Comparison of ENCODE assay signal across 25 cellular contexts in the genomic region with DNA sequence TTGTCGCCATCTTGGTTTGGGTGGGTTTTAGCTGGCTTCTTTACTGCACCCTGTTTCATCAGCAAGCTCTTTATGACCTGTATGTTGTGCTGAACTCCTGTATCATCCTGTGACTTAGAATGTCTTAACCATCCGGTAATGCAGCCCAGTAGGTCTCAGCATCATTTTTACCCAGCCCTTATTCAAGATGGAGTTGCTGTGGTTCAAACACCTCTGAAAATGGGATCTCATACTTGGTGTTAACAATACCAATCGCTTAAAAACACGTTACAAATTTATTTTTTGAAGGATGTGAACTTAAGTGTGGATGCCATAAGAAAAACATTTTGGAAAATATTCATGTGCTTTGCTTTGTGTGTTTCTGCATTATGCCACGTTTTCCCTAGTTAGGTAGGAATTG. TPM values are rescaled to one million over a fixed set of nuclear protein-coding genes. Genes with fewer than 3 reads are reported as not detected.
DNase-seq lines count a peak whose midpoint lies in the region; ATAC-seq and TF ChIP-seq lines count a peak whose summit lies in the region.
"Had no signal": no experiment of that assay in that cellular context is flagged by ENCODE, and none has a peak within 500 bp of the region (broad histone marks: within the 10 kb centered on the region; RNA-seq: fewer than 3 reads in every experiment).

No MANE protein-coding gene starts in this region.

- no peak for TF ChIP-seq POLR2A in transverse colon (IDR thresholded peaks at IDR 0.05)

- H3K79me1 ChIP-seq in H9 (ENCODE audit: insufficient read depth, low read depth, low read length, poor library complexity, severe bottlenecking) = no peaks in the 10 kb centered on the region

- no peaks in the 10 kb centered on the region for H3K36me3 ChIP-seq in WERI-Rb-1
- H3K36me3 ChIP-seq in transverse colon = no peaks in the 10 kb centered on the region
- H3K36me3 ChIP-seq: BE2C, BLaER1 had no signal

- H3K9ac ChIP-seq in H9 (ENCODE audit: extremely low read depth, insufficient read length, low read length) = no peak overlapping the region
- H3K9ac ChIP-seq: BLaER1 had no signal

- ATAC-seq in HG03159 (IDR thresholded peaks at IDR 0.05; ENCODE audit: unreplicated experiment) = no peak
- ATAC-seq: GM12878 had no signal

- no CpG with 5 or more reads among the region's 5 CpGs for WGBS in H9 (ENCODE audit: extremely low coverage, insufficient read length, low lambda C conversion rate)
- WGBS in transverse colon (ENCODE audit: low coverage in 1 of 2), 2 donors = 48 to 67% methylated on average over 3 to 5 of the region's 5 CpGs

- no peak overlapping the region for H4K5ac ChIP-seq in H9 (ENCODE audit: insufficient read length, low read depth, low read length)

- H2AFZ ChIP-seq in H9 (ENCODE audit: low read length) = no peak overlapping the region

- no peak overlapping the region for H3K14ac ChIP-seq in H9 (ENCODE audit: insufficient read depth, low read length)

- H3K4me3 Mint-ChIP-seq in H9 = no peak overlapping the region
- H3K4me3 Mint-ChIP-seq: CD14-positive monocyte; CD4-positive, alpha-beta memory T cell; CD4-positive, CD25-positive, alpha-beta regulatory T cell; CD8-positive, alpha-beta memory T cell had no signal

- H4K20me1 ChIP-seq in H9 (ENCODE audit: control insufficient read depth, insufficient read depth, insufficient read length) = no peaks in the 10 kb centered on the region
- H4K20me1 ChIP-seq: BLaER1 had no signal

- no peak overlapping the region for H2BK5ac ChIP-seq in H9 (ENCODE audit: insufficient read length, low read length)

- H3K9me3 ChIP-seq in H9 (ENCODE audit: control insufficient read depth, low read depth, low read length) (no peaks in the 10 kb centered on the region), WERI-Rb-1 (ENCODE audit: severe bottlenecking) (no peaks in the 10 kb centered on the region), transverse colon (no peaks in the 10 kb centered on the region)
- H3K9me3 ChIP-seq: BE2C, BLaER1 had no signal

- H3T11ph ChIP-seq in H9 (ENCODE audit: low read length) = no peak overlapping the region

- H4K8ac ChIP-seq in H9 (replicated peaks; ENCODE audit: insufficient read length, low read depth, low read length) = no peak overlapping the region

- H3K23ac ChIP-seq in H9 (ENCODE audit: insufficient read length, low read depth, low read length) = no peak overlapping the region

- H3K36me3 Mint-ChIP-seq in H9 (ENCODE audit: insufficient read depth in 1 of 3, low read depth in 3 of 3) = peaks cover 2 to 7% (median 4%) of the 10 kb centered on the region in 3 experiments; a peak in 2 of 7 replicates
- H3K36me3 Mint-ChIP-seq: CD14-positive monocyte; CD4-positive, alpha-beta memory T cell; CD4-positive, CD25-positive, alpha-beta regulatory T cell; CD8-positive, alpha-beta memory T cell had no signal

- no peak overlapping the region for H2BK120ac ChIP-seq in H9 (ENCODE audit: low read depth, low read length, poor library complexity, severe bottlenecking)

- no peak overlapping the region for H2BK20ac ChIP-seq in H9 (ENCODE audit: low read depth, low read length, poor library complexity, severe bottlenecking)

- H3K4me2 ChIP-seq in H9 (ENCODE audit: insufficient read depth, insufficient read length, low read length) = peak overlapping the region; percentile 14
- H3K4me2 ChIP-seq: BLaER1 had no signal

- H3K4me3 ChIP-seq in WERI-Rb-1 (ENCODE audit: low read depth, low read length) (no peak overlapping the region), transverse colon (no peak overlapping the region)
- H3K4me3 ChIP-seq: BLaER1, GM12878 had no signal

- H3K18ac ChIP-seq in H9 (ENCODE audit: insufficient read length, low read depth, low read length) = no peak overlapping the region

- no peak overlapping the region for H3K56ac ChIP-seq in H9 (ENCODE audit: insufficient read length, low read depth, low read length)

- no peaks in the 10 kb centered on the region for H3K23me2 ChIP-seq in H9 (ENCODE audit: insufficient read length, low read depth, low read length, poor library complexity, severe bottlenecking)

- H3K4me1 Mint-ChIP-seq in H9 = peaks cover 16 to 17% of the 10 kb centered on the region in 2 experiments
- H3K4me1 Mint-ChIP-seq: CD14-positive monocyte; CD4-positive, alpha-beta memory T cell; CD4-positive, CD25-positive, alpha-beta regulatory T cell; CD8-positive, alpha-beta memory T cell had no signal

- peak overlapping the region in 2 of 3 experiments; percentile 7 to 84; a peak in 3 of 7 replicates for H3K27ac Mint-ChIP-seq in H9
- H3K27ac Mint-ChIP-seq: CD14-positive monocyte; CD4-positive, alpha-beta memory T cell; CD4-positive, CD25-positive, alpha-beta regulatory T cell; CD8-positive, alpha-beta memory T cell had no signal

- intact Hi-C loops in transverse colon (cut with DNase I; ENCODE audit: low total_unique reads) = no loop called here
- intact Hi-C loops in cardiac septum (cut with DNase I) = no loop called here

- no peak overlapping the region for H2AK5ac ChIP-seq in H9 (ENCODE audit: insufficient read length, low read length)

- peak overlapping the region; percentile 47 for H3K27ac ChIP-seq in H9 (ENCODE audit: insufficient read length, low read depth, low read length)
- peak overlapping the region; percentile 33; the same call in 1 of the 2 replicates for H3K27ac ChIP-seq in WERI-Rb-1
- peak overlapping the region; percentile 94 for H3K27ac ChIP-seq in epithelial cell of prostate
- H3K27ac ChIP-seq in transverse colon = no peak overlapping the region
- H3K27ac ChIP-seq: BLaER1 had no signal

- DNase-seq in H9 = no peak
- DNase-seq in WERI-Rb-1 = no peak
- DNase-seq in epithelial cell of prostate (ENCODE audit: low read depth, low spot score) = no peak
- no peak for DNase-seq in transverse colon
- no peak for DNase-seq in cardiac septum (ENCODE audit: low spot score)
- DNase-seq in Kasumi-1 (lab: John Stamatoyannopoulos, UW) = no peak
- DNase-seq: 8988T; ACHN; BE2C; C1 segment of cervical spinal cord; CD4-positive, alpha-beta memory T cell; CD4-positive, CD25-positive, alpha-beta regulatory T cell; CD8-positive, alpha-beta memory T cell; COR-L47; DMS 273 treated with DMSO at 0.1 percent for 48 hours; DMS153; DMS79; DND-41; EL; GDM1 had no signal

- H3K9me3 Mint-ChIP-seq in H9 = peaks cover 2 to 4% of the 10 kb centered on the region in 2 experiments; a peak in 3 of 5 replicates

- TF ChIP-seq CTCF in H9 (conservative IDR thresholded peaks at IDR 0.05) (no peak), WERI-Rb-1 (IDR thresholded peaks at IDR 0.05; ENCODE audit: low read depth, low read length) (no peak), transverse colon (IDR thresholded peaks at IDR 0.05) (no peak)

- H2BK15ac ChIP-seq in H9 (ENCODE audit: low read depth, low read length) = no peak overlapping the region

- H3K4ac ChIP-seq in H9 (ENCODE audit: low read depth, low read length) = no peak overlapping the region

- no peak for TF ChIP-seq EP300 in transverse colon (IDR thresholded peaks at IDR 0.05; ENCODE audit: low read depth)

- in situ Hi-C loops in transverse colon (cut with MboI; ENCODE audit: low pct_ligation_motif_present in 1 of 4, low pct_unique_long_range_greater_than_20kb in 1 of 4, low sequenced_read_pairs in 3 of 4) = no loop called here

- no peak overlapping the region for H4K91ac ChIP-seq in H9 (ENCODE audit: insufficient read length, low read depth, low read length)

- no peak overlapping the region for H2BK12ac ChIP-seq in H9 (ENCODE audit: insufficient read length, low read depth, low read length)

- H3K27me3 Mint-ChIP-seq in H9 (ENCODE audit: low read depth) = peaks cover 2% of the 10 kb centered on the region; the same call in 1 of the 2 replicates
- H3K27me3 Mint-ChIP-seq: CD4-positive, CD25-positive, alpha-beta regulatory T cell had no signal

- H3K27me3 ChIP-seq in H9 (ENCODE audit: insufficient read depth, low read length) (no peaks in the 10 kb centered on the region), WERI-Rb-1 (ENCODE audit: insufficient read depth, low read depth, severe bottlenecking) (no peaks in the 10 kb centered on the region), transverse colon (no peaks in the 10 kb centered on the region)
- H3K27me3 ChIP-seq: BE2C, BLaER1 had no signal

- H3K79me2 ChIP-seq in H9 (ENCODE audit: insufficient read depth, low read length) = no peaks in the 10 kb centered on the region

- H3K4me1 ChIP-seq in H9 (ENCODE audit: insufficient read depth, low read length) = peaks cover 6% of the 10 kb centered on the region; the same call in 1 of the 2 replicates
- H3K4me1 ChIP-seq in transverse colon = no peaks in the 10 kb centered on the region
- H3K4me1 ChIP-seq: BE2C, BLaER1 had no signal

RNA-seq across cellular contexts. Expression of a gene that starts 56.2 kb away (rescaled TPM):
- total RNA-seq in H9 (2021) = 15.1 and 15.5 TPM in 2 replicates
- total RNA-seq in transverse colon = 100 to 1,000 TPM in 3 of 4 donors, 10 to 100 TPM in 1; 53.3 to 443 (median 294) TPM
- 0.40 TPM for total RNA-seq in cardiac septum
- total RNA-seq: CD4-positive, alpha-beta memory T cell; CD4-positive, CD25-positive, alpha-beta regulatory T cell; CD8-positive, alpha-beta memory T cell; G401; GM12878 had no signal

Comparison
In these comparisons a context has a peak if more than half of its experiments do, and no peak if none do; other contexts are left out.
1. H3K27ac ChIP-seq: peak in H9 (single experiment), WERI-Rb-1 (single experiment) and epithelial cell of prostate (single experiment); none in transverse colon (0 of 4).
2. RNA of a gene that starts 56.2 kb away (total RNA-seq): 53.3 to 443 TPM in transverse colon and 15.1 to 15.5 TPM in H9; 0.40 TPM in cardiac septum (single experiment); every median in the first group is over 10 times any median in the second.